Comparison of ENCODE assay signal across 1 cellular context in the genomic region with DNA sequence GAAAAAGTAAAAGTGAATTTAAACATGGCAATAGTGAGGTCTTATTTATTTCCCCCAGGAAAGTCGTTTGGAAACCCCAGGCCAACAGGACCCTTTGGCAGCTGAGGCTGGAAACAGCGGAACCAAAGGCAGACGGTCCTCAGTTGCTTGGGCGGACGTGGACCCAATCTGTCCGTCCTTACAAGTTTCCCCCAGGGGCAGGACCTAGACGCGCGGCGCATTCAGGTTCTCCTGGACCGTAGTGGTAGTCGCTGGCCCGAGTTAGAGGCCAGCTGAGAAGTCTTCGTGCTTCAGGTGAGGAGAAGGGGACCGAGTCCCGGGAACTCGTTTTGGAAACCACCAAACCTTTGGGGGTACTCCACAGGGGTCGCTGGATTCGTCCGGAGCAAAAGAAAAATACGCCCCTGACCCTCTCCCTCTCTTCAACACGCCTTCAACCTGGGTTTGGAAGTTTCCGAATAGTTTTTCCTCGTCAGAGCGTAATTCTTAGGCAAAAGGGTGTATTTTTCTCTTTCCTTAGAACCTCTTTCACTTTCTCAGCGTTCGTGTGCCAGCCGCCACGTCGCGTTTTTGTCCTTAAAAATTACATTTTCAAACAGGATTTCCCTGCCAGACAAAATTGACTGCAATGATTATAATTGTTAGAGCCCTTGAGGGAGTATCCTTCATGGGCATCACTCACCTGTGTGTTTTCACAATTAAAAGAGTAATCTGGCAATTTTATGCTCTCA.
A peak's percentile ranks its signal among the peaks of the same experiment; 100 is the strongest.
TF ChIP-seq lines count a peak whose summit lies in the region.

No MANE protein-coding gene starts in this region.

TF ChIP-seq in SK-N-SH, 30 proteins besides CTCF, POLR2A, EP300 and RAD21 (continued from another document):
- TF ChIP-seq PBX3 (IDR thresholded peaks at IDR 0.05), result 0 out of 2 replicates have a peak, but pooled peaks have one; percentile 33
- no peak for TF ChIP-seq FOXM1 (IDR thresholded peaks at IDR 0.05; ENCODE audit: low read depth)
- peak; percentile 42; the same call in 1 of the 2 replicates for TF ChIP-seq TCF12 (IDR thresholded peaks at IDR 0.05)
- TF ChIP-seq NRF1 (IDR thresholded peaks at IDR 0.05; ENCODE audit: low read depth, low read length), result no peak
- peak; percentile 87 for TF ChIP-seq POLR2AphosphoS5 (IDR thresholded peaks at IDR 0.05; ENCODE audit: low read depth, low read length)
- TF ChIP-seq, protein P1, sequence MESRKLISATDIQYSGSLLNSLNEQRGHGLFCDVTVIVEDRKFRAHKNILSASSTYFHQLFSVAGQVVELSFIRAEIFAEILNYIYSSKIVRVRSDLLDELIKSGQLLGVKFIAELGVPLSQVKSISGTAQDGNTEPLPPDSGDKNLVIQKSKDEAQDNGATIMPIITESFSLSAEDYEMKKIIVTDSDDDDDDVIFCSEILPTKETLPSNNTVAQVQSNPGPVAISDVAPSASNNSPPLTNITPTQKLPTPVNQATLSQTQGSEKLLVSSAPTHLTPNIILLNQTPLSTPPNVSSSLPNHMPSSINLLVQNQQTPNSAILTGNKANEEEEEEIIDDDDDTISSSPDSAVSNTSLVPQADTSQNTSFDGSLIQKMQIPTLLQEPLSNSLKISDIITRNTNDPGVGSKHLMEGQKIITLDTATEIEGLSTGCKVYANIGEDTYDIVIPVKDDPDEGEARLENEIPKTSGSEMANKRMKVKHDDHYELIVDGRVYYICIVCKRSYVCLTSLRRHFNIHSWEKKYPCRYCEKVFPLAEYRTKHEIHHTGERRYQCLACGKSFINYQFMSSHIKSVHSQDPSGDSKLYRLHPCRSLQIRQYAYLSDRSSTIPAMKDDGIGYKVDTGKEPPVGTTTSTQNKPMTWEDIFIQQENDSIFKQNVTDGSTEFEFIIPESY (IDR thresholded peaks at IDR 0.05; ENCODE audit: borderline replicate concordance, low read depth), result peak; percentile 49; the same call in 1 of the 2 replicates
- TF ChIP-seq CHD2 (IDR thresholded peaks at IDR 0.05; ENCODE audit: low read length, partially characterized antibody), result peak; percentile 83
- TF ChIP-seq, protein P2, sequence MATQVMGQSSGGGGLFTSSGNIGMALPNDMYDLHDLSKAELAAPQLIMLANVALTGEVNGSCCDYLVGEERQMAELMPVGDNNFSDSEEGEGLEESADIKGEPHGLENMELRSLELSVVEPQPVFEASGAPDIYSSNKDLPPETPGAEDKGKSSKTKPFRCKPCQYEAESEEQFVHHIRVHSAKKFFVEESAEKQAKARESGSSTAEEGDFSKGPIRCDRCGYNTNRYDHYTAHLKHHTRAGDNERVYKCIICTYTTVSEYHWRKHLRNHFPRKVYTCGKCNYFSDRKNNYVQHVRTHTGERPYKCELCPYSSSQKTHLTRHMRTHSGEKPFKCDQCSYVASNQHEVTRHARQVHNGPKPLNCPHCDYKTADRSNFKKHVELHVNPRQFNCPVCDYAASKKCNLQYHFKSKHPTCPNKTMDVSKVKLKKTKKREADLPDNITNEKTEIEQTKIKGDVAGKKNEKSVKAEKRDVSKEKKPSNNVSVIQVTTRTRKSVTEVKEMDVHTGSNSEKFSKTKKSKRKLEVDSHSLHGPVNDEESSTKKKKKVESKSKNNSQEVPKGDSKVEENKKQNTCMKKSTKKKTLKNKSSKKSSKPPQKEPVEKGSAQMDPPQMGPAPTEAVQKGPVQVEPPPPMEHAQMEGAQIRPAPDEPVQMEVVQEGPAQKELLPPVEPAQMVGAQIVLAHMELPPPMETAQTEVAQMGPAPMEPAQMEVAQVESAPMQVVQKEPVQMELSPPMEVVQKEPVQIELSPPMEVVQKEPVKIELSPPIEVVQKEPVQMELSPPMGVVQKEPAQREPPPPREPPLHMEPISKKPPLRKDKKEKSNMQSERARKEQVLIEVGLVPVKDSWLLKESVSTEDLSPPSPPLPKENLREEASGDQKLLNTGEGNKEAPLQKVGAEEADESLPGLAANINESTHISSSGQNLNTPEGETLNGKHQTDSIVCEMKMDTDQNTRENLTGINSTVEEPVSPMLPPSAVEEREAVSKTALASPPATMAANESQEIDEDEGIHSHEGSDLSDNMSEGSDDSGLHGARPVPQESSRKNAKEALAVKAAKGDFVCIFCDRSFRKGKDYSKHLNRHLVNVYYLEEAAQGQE (IDR thresholded peaks at IDR 0.05; ENCODE audit: low read depth, low read length), result peak; percentile 81
- TF ChIP-seq FOSL2 (IDR thresholded peaks at IDR 0.05; ENCODE audit: borderline replicate concordance, low read depth), result peak; percentile 29; the same call in 1 of the 2 replicates
- TF ChIP-seq GATA2 (CRISPR knock-in tag; IDR thresholded peaks at IDR 0.05), result 0 out of 2 replicates have a peak, but pooled peaks have one; percentile 24
- no peak for TF ChIP-seq RFX5 (IDR thresholded peaks at IDR 0.05; ENCODE audit: low read length)
- TF ChIP-seq, protein P3, sequence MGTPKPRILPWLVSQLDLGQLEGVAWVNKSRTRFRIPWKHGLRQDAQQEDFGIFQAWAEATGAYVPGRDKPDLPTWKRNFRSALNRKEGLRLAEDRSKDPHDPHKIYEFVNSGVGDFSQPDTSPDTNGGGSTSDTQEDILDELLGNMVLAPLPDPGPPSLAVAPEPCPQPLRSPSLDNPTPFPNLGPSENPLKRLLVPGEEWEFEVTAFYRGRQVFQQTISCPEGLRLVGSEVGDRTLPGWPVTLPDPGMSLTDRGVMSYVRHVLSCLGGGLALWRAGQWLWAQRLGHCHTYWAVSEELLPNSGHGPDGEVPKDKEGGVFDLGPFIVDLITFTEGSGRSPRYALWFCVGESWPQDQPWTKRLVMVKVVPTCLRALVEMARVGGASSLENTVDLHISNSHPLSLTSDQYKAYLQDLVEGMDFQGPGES (IDR thresholded peaks at IDR 0.05; ENCODE audit: low read depth, low read length), result peak; percentile 39; the same call in 1 of the 2 replicates
- peak; percentile 94 for TF ChIP-seq TAF1 (IDR thresholded peaks at IDR 0.05; ENCODE audit: borderline replicate concordance, low read depth, low read length)
